ENCODE assay signal across 18 cellular contexts in the genomic region with DNA sequence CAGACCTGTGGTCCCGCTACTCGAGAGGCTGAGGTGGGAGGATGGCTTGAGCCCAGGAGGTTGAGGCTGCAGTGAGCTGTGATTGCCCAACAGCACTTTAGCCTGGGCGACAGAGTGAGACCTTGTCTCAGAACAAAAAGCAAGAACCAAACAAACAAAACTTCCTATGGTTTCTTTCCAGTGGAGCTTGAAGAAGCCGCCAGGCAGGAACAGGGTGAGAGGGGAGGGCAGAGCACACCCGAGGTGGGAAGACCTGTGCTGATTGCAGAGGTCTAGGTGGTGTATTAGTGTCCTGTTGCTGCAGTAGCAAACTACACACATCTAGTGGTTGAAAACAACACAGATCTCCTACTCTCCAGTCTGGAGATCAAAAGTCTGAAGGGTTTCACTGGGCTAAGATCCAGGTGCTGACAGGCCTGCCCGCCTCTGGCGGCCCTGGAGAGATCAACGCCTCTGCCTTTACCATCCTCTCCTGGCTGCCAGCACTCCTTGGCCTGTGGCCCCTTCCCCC. TPM values are rescaled to one million over a fixed set of nuclear protein-coding genes. Genes with fewer than 3 reads are reported as not detected.
DNase-seq lines count a peak whose midpoint lies in the region; TF ChIP-seq lines count a peak whose summit lies in the region.
"Had no signal": no experiment of that assay in that cellular context is flagged by ENCODE, and none has a peak within 500 bp of the region (broad histone marks: within the 10 kb centered on the region; RNA-seq: fewer than 3 reads in every experiment).

No MANE protein-coding gene starts in this region.

- peak overlapping the region; percentile 99 for H3K27ac ChIP-seq in left ventricle myocardium inferior (replicated peaks)
- peak overlapping the region; percentile 66 to 68 for H3K27ac ChIP-seq in prostate gland
- peak overlapping the region; percentile 98 for H3K27ac ChIP-seq in vagina
- H3K27ac ChIP-seq: VCaP had no signal

- intact Hi-C loops in left ventricle myocardium inferior (cut with micrococcal nuclease): no loop called here
- intact Hi-C loops in cardiac septum (cut with DNase I): no loop called here
- intact Hi-C loops in prostate gland (cut with DNase I): no loop called here
- intact Hi-C loops in vagina (cut with DNase I): no loop called here

- H3K4me3 ChIP-seq in left ventricle myocardium inferior: peak overlapping the region; percentile 88
- no peak overlapping the region for H3K4me3 ChIP-seq in epithelial cell of proximal tubule (ENCODE audit: low read depth, low read length)
- H3K4me3 ChIP-seq in prostate gland: no peak overlapping the region
- H3K4me3 ChIP-seq in vagina: no peak overlapping the region
- H3K4me3 ChIP-seq: MG63 had no signal

- H3K9me3 ChIP-seq in left ventricle myocardium inferior (replicated peaks): no peaks in the 10 kb centered on the region
- no peaks in the 10 kb centered on the region for H3K9me3 ChIP-seq in prostate gland
- H3K9me3 ChIP-seq in vagina: no peaks in the 10 kb centered on the region
- H3K9me3 ChIP-seq: MG63 had no signal

- CTCF ChIA-PET in GM10248 (lab: Yijun Ruan, JAX): interaction anchor here (1.2 to 22.3 kb wide), 5 partner anchors 7 to 35 kb away, joined by 3 to 302 read pairs (median 6); partner anchors contain the start of gene ARHGEF17

- no peak for TF ChIP-seq POLR2A in prostate gland (IDR thresholded peaks at IDR 0.05)
- TF ChIP-seq POLR2A in vagina (IDR thresholded peaks at IDR 0.05): no peak

- H3K27me3 ChIP-seq in left ventricle myocardium inferior (ENCODE audit: low read depth): no peaks in the 10 kb centered on the region
- H3K27me3 ChIP-seq in prostate gland (replicated peaks; ENCODE audit: insufficient read depth): no peaks in the 10 kb centered on the region
- no peaks in the 10 kb centered on the region for H3K27me3 ChIP-seq in vagina
- H3K27me3 ChIP-seq: MG63 had no signal

- H3K36me3 ChIP-seq in left ventricle myocardium inferior (peaks cover 5% of the 10 kb centered on the region), prostate gland (no peaks in the 10 kb centered on the region), vagina (no peaks in the 10 kb centered on the region)

- DNase-seq in left ventricle myocardium inferior (no peak), cardiac septum (ENCODE audit: low spot score) (no peak), epithelial cell of proximal tubule (ENCODE audit: low read depth) (peak; percentile 58), prostate gland (ENCODE audit: low spot score) (no peak), vagina (ENCODE audit: extremely low spot score in 2 of 2) (no peak), midbrain (lab: John Stamatoyannopoulos, UW) (no peak), EL (no peak), GM10248 (ENCODE audit: extremely low spot score) (no peak)
- DNase-seq: GDM1, hippocampal formation, kidney glomerular epithelial cell, MG63, naive B cell, NCI-H187 treated with DMSO at 0.1 percent for 48 hours, NCI-H69, trophoblast cell had no signal

- POLR2A ChIA-PET in GM10248 (lab: Yijun Ruan, JAX): no interaction called here

- H3K4me1 ChIP-seq in left ventricle myocardium inferior (peaks cover 100% of the 10 kb centered on the region), prostate gland (replicated peaks) (peaks cover 9% of the 10 kb centered on the region), vagina (peaks cover 98% of the 10 kb centered on the region)

- 57% methylated on average over 8 of the region's 8 CpGs for WGBS in prostate gland

- TF ChIP-seq CTCF in left ventricle myocardium inferior (IDR thresholded peaks at IDR 0.05; ENCODE audit: borderline replicate concordance) (no peak), epithelial cell of proximal tubule (conservative IDR thresholded peaks at IDR 0.05; ENCODE audit: low read depth, low read length) (no peak), prostate gland (IDR thresholded peaks at IDR 0.05) (no peak), vagina (IDR thresholded peaks at IDR 0.05) (no peak), GM10248 (IDR thresholded peaks at IDR 0.05; ENCODE audit: control extremely low read depth, extremely low read depth, low read depth, missing control alignments) (no peak)

RNA-seq across cellular contexts. Expression of gene ARHGEF17, which starts 10.5 kb away (rescaled TPM):
- total RNA-seq in left ventricle myocardium inferior: 53.1 TPM
- total RNA-seq in cardiac septum: 82.6 TPM
- 18.3 and 26.4 TPM in 2 replicates for total RNA-seq in epithelial cell of proximal tubule
- total RNA-seq in prostate gland: 10 to 100 TPM; 34.0 to 66.9 TPM
- 32.9 TPM for total RNA-seq in vagina

RNA-seq across cellular contexts. Expression of gene P2RY6, which starts 46.4 kb away (rescaled TPM):
- total RNA-seq in left ventricle myocardium inferior (2.2 TPM), cardiac septum (6.9 TPM), epithelial cell of proximal tubule (3.7 and 4.0 TPM in 2 replicates), prostate gland (1 to 10 TPM in 1 of 2 donors, under 1 TPM in 1; 0.64 to 3.5 TPM), vagina (2.0 TPM)
- total RNA-seq: HT-29 had no signal

RNA-seq across cellular contexts. Expression of gene RELT, which starts 57.6 kb away (rescaled TPM):
- total RNA-seq in left ventricle myocardium inferior (1.6 TPM), cardiac septum (3.8 TPM), epithelial cell of proximal tubule (9.1 and 12.1 TPM in 2 replicates), prostate gland (10 to 100 TPM in 1 of 2 donors, under 1 TPM in 1; 0.96 to 10.3 TPM), vagina (6.1 TPM)
